18 cellular contexts compared by ENCODE assay signal in the genomic region with DNA sequence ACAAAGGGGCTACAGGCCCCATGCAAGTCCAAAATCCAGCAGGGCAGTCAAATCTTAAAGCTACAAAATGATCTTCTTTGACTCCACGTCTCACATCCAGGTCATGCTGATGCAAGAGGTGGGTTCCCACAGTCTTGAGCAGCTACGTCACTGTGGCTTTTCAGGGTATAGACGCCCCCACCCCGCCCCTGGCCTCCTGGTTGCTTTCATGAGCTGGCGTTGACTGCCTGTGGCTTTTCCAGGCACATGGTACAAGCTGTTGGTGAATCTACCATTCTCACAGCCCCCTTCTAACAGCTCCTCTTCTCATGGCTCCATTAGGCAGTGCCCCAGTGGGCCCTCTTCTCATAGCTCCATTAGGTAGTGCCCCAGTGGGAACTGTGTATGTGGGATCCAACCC. TPM values are rescaled to one million over a fixed set of nuclear protein-coding genes. Genes with fewer than 3 reads are reported as not detected.
DNase-seq lines count a peak whose midpoint lies in the region; ATAC-seq and TF ChIP-seq lines count a peak whose summit lies in the region.
"Had no signal": no experiment of that assay in that cellular context is flagged by ENCODE, and none has a peak within 500 bp of the region (broad histone marks: within the 10 kb centered on the region; RNA-seq: fewer than 3 reads in every experiment).

No MANE protein-coding gene starts in this region.

- no peak overlapping the region for H3K4me3 Mint-ChIP-seq in activated CD8-positive, alpha-beta T cell treated with anti-CD3 and anti-CD28 coated beads for 36 hours
- no peak overlapping the region for H3K4me3 Mint-ChIP-seq in activated CD8-positive, alpha-beta T cell treated with anti-CD3 and anti-CD28 coated beads, Interleukin-2, amount 10 ng/mL, durations not matched to agents 7 days and 5 days
- H3K4me3 Mint-ChIP-seq: CD4-positive, CD25-positive, alpha-beta regulatory T cell; CD8-positive, alpha-beta memory T cell had no signal

- H3K27ac Mint-ChIP-seq in activated CD8-positive, alpha-beta T cell treated with anti-CD3 and anti-CD28 coated beads for 36 hours: peak overlapping the region; percentile 74
- H3K27ac Mint-ChIP-seq in activated CD8-positive, alpha-beta T cell treated with anti-CD3 and anti-CD28 coated beads, Interleukin-2, amount 10 ng/mL, durations not matched to agents 7 days and 5 days: no peak overlapping the region
- H3K27ac Mint-ChIP-seq: CD4-positive, CD25-positive, alpha-beta regulatory T cell; CD8-positive, alpha-beta memory T cell had no signal

- H3K4me1 Mint-ChIP-seq in activated CD8-positive, alpha-beta T cell treated with anti-CD3 and anti-CD28 coated beads for 36 hours (ENCODE audit: low read depth): peaks cover 21% of the 10 kb centered on the region
- peaks cover 10% of the 10 kb centered on the region for H3K4me1 Mint-ChIP-seq in activated CD8-positive, alpha-beta T cell treated with anti-CD3 and anti-CD28 coated beads, Interleukin-2, amount 10 ng/mL, durations not matched to agents 7 days and 5 days (ENCODE audit: low read depth)

- H3K27me3 ChIP-seq in Panc1 (ENCODE audit: control insufficient read depth, insufficient read depth, low read length): no peaks in the 10 kb centered on the region
- H3K27me3 ChIP-seq in psoas muscle (ENCODE audit: insufficient read depth in 3 of 3, low read length in 2 of 3): no peaks in the 10 kb centered on the region
- H3K27me3 ChIP-seq: BE2C had no signal

- BruUV-seq in Panc1 (replicated peaks; lab: Mats Ljungman, UMichigan): no TSS peak

- no peak overlapping the region for H3K27ac ChIP-seq in Panc1 (ENCODE audit: low read length)
- no peak overlapping the region for H3K27ac ChIP-seq in psoas muscle
- H3K27ac ChIP-seq: GM23248, HL-60 had no signal

- H3K9me3 ChIP-seq in Panc1 (ENCODE audit: control insufficient read depth, insufficient read depth, low read depth, low read length) (no peaks in the 10 kb centered on the region), psoas muscle (no peaks in the 10 kb centered on the region)
- H3K9me3 ChIP-seq: BE2C, HAP-1 had no signal

- H3K36me3 ChIP-seq in Panc1 (ENCODE audit: control insufficient read depth, insufficient read depth, low read length) (no peaks in the 10 kb centered on the region), psoas muscle (ENCODE audit: insufficient read depth in 1 of 2, low read depth in 1 of 2) (peaks cover 0 to 6% of the 10 kb centered on the region in 2 donors)
- H3K36me3 ChIP-seq: BE2C, HAP-1 had no signal

- H3K36me3 Mint-ChIP-seq in activated CD8-positive, alpha-beta T cell treated with anti-CD3 and anti-CD28 coated beads for 36 hours (ENCODE audit: low read depth): peaks cover 21% of the 10 kb centered on the region
- H3K36me3 Mint-ChIP-seq in activated CD8-positive, alpha-beta T cell treated with anti-CD3 and anti-CD28 coated beads, Interleukin-2, amount 10 ng/mL, durations not matched to agents 7 days and 5 days (ENCODE audit: low read depth): peaks cover 15% of the 10 kb centered on the region

- intact Hi-C loops in activated CD8-positive, alpha-beta T cell treated with anti-CD3 and anti-CD28 coated beads for 36 hours (cut with micrococcal nuclease): no loop called here
- intact Hi-C loops in Panc1 (cut with micrococcal nuclease; ENCODE audit: unreplicated experiment): no loop called here
- intact Hi-C loops in psoas muscle (cut with DNase I): no loop called here

- H3K27me3 Mint-ChIP-seq in activated CD8-positive, alpha-beta T cell treated with anti-CD3 and anti-CD28 coated beads for 36 hours: no peaks in the 10 kb centered on the region
- no peaks in the 10 kb centered on the region for H3K27me3 Mint-ChIP-seq in activated CD8-positive, alpha-beta T cell treated with anti-CD3 and anti-CD28 coated beads, Interleukin-2, amount 10 ng/mL, durations not matched to agents 7 days and 5 days (ENCODE audit: low read depth)
- H3K27me3 Mint-ChIP-seq: CD4-positive, CD25-positive, alpha-beta regulatory T cell; CD8-positive, alpha-beta memory T cell had no signal

- 94 to 96% (median 94%) methylated on average over 5 of the region's 5 CpGs for WGBS in psoas muscle, 3 donors

- POLR2A ChIA-PET in activated CD8-positive, alpha-beta T cell treated with anti-CD3 and anti-CD28 coated beads for 36 hours (lab: Charles Lee): interaction anchor here (1.8 kb wide), 1 partner anchor 47 kb away, joined by 5 read pairs; a partner anchor contains a TSS
- POLR2A ChIA-PET in activated CD8-positive, alpha-beta T cell treated with anti-CD3 and anti-CD28 coated beads, Interleukin-2, amount 10 ng/mL, durations not matched to agents 7 days and 5 days (lab: Charles Lee): interaction anchor here (0.6 kb wide), 1 partner anchor 97 kb away, joined by 3 read pairs; no protein-coding TSS in a partner anchor
- POLR2A ChIA-PET in Panc1 (lab: Charles Lee): interaction anchor here (1.3 kb wide), 1 partner anchor 47 kb away, joined by 18 read pairs; a partner anchor contains a TSS

- in situ Hi-C loops in Panc1 (cut with HindIII; ENCODE audit: low pct_unique_long_range_greater_than_20kb, low sequenced_read_pairs): no loop called here

- no peak overlapping the region for H3K4me3 ChIP-seq in Panc1 (ENCODE audit: low read depth in 2 of 2, low read length in 2 of 2)
- H3K4me3 ChIP-seq in psoas muscle: no peak overlapping the region
- H3K4me3 ChIP-seq: GM23248, HAP-1 had no signal

- no peaks in the 10 kb centered on the region for H3K4me1 ChIP-seq in Panc1 (ENCODE audit: control insufficient read depth, insufficient read depth, low read length)
- H3K4me1 ChIP-seq in psoas muscle: no peaks in the 10 kb centered on the region
- H3K4me1 ChIP-seq: HAP-1 had no signal

- TF ChIP-seq CTCF in activated CD8-positive, alpha-beta T cell treated with anti-CD3 and anti-CD28 coated beads for 36 hours (IDR thresholded peaks at IDR 0.05): no peak
- TF ChIP-seq CTCF in Panc1 (IDR thresholded peaks at IDR 0.05) (no peak), psoas muscle (IDR thresholded peaks at IDR 0.05) (no peak)

- DNase-seq in activated CD8-positive, alpha-beta T cell treated with anti-CD3 and anti-CD28 coated beads for 36 hours: peak; percentile 62
- no peak for DNase-seq in activated CD8-positive, alpha-beta T cell treated with anti-CD3 and anti-CD28 coated beads, Interleukin-2, amount 10 ng/mL, durations not matched to agents 7 days and 5 days
- DNase-seq in stimulated activated CD8-positive, alpha-beta memory T cell treated with anti-CD3 and anti-CD28 coated beads, Interleukin-7, amount 100 ng/mL, for 4 hours (ENCODE audit: low read depth in 2 of 2): peak; percentile 14 to 47
- DNase-seq in stimulated activated CD8-positive, alpha-beta memory T cell treated with anti-CD3 and anti-CD28 coated beads, Interleukin-4, amount 100 ng/mL, for 48 hours: no peak
- no peak for DNase-seq in Panc1 (ENCODE audit: low read depth, low spot score)
- peak; percentile 2 to 11 for DNase-seq in stimulated activated CD8-positive, alpha-beta memory T cell treated with anti-CD3 and anti-CD28 coated beads, Interleukin-7, amount 100 ng/mL, for 48 hours (ENCODE audit: extremely low read depth in 1 of 2, low read depth in 1 of 2)
- no peak for DNase-seq in psoas muscle
- DNase-seq: BE2C; C1 segment of cervical spinal cord; CD4-positive, CD25-positive, alpha-beta regulatory T cell; CD8-positive, alpha-beta memory T cell; COR-L47; DMS 273 treated with DMSO at 0.1 percent for 48 hours; DMS53; GM23248 had no signal

- CTCF ChIA-PET in activated CD8-positive, alpha-beta T cell treated with anti-CD3 and anti-CD28 coated beads for 36 hours (lab: Charles Lee): interaction anchor here (0.7 to 6.2 kb wide), 5 partner anchors 10 to 142 kb away, joined by 3 to 27 read pairs (median 4); no protein-coding TSS in a partner anchor
- CTCF ChIA-PET in activated CD8-positive, alpha-beta T cell treated with anti-CD3 and anti-CD28 coated beads, Interleukin-2, amount 10 ng/mL, durations not matched to agents 7 days and 5 days (lab: Charles Lee): interaction anchor here (6.7 kb wide), 1 partner anchor 13 kb away, joined by 66 read pairs; no protein-coding TSS in a partner anchor
- CTCF ChIA-PET in Panc1 (lab: Charles Lee): no interaction called here

- peaks cover 18% of the 10 kb centered on the region for H3K9me3 Mint-ChIP-seq in activated CD8-positive, alpha-beta T cell treated with anti-CD3 and anti-CD28 coated beads for 36 hours
- H3K9me3 Mint-ChIP-seq in activated CD8-positive, alpha-beta T cell treated with anti-CD3 and anti-CD28 coated beads, Interleukin-2, amount 10 ng/mL, durations not matched to agents 7 days and 5 days (ENCODE audit: insufficient read depth): no peaks in the 10 kb centered on the region

- ATAC-seq in activated CD8-positive, alpha-beta T cell treated with anti-CD3 and anti-CD28 coated beads for 36 hours: peak; percentile 37
- ATAC-seq in activated CD8-positive, alpha-beta T cell treated with anti-CD3 and anti-CD28 coated beads, Interleukin-2, amount 10 ng/mL, durations not matched to agents 7 days and 5 days: no peak
- ATAC-seq in Panc1 (peak; percentile 24; the same call in 1 of the 2 replicates), psoas muscle (no peak), GM21529 (IDR thresholded peaks at IDR 0.05; ENCODE audit: unreplicated experiment) (no peak)

RNA-seq across cellular contexts. Expression of a gene that starts 47.0 kb away (rescaled TPM):
- total RNA-seq in activated CD8-positive, alpha-beta T cell treated with anti-CD3 and anti-CD28 coated beads for 36 hours: 1 to 10 TPM; 5.2 to 6.7 TPM
- 1 to 10 TPM; 7.4 to 7.6 TPM for total RNA-seq in activated CD8-positive, alpha-beta T cell treated with anti-CD3 and anti-CD28 coated beads, Interleukin-2, amount 10 ng/mL, durations not matched to agents 7 days and 5 days
- 58.4 TPM for total RNA-seq in Panc1 (2021; ENCODE audit: unreplicated experiment)
- 52.4 TPM for polyA plus RNA-seq in Panc1 (2012; ENCODE audit: insufficient read length)
- 1 to 10 TPM in 3 of 4 donors, under 1 TPM in 1; 0.90 to 3.9 (median 3.0) TPM for total RNA-seq in psoas muscle
- polyA plus RNA-seq in psoas muscle: 1 to 10 TPM in 1 of 3 donors, under 1 TPM in 2; 0.57 to 2.3 (median 0.90) TPM

Comparison
In these comparisons a context has a peak if more than half of its experiments do, and no peak if none do; other contexts are left out.
1. ATAC-seq: peak in activated CD8-positive, alpha-beta T cell treated with anti-CD3 and anti-CD28 coated beads for 36 hours (single experiment) and Panc1 (single experiment); none in activated CD8-positive, alpha-beta T cell treated with anti-CD3 and anti-CD28 coated beads, Interleukin-2, amount 10 ng/mL, durations not matched to agents 7 days and 5 days (single experiment), psoas muscle (0 of 4) and GM21529 (single experiment).
2. DNase-seq: peak in activated CD8-positive, alpha-beta T cell treated with anti-CD3 and anti-CD28 coated beads for 36 hours (single experiment), stimulated activated CD8-positive, alpha-beta memory T cell treated with anti-CD3 and anti-CD28 coated beads, Interleukin-7, amount 100 ng/mL, for 4 hours (2 of 2) and stimulated activated CD8-positive, alpha-beta memory T cell treated with anti-CD3 and anti-CD28 coated beads, Interleukin-7, amount 100 ng/mL, for 48 hours (2 of 2); none in activated CD8-positive, alpha-beta T cell treated with anti-CD3 and anti-CD28 coated beads, Interleukin-2, amount 10 ng/mL, durations not matched to agents 7 days and 5 days (single experiment), stimulated activated CD8-positive, alpha-beta memory T cell treated with anti-CD3 and anti-CD28 coated beads, Interleukin-4, amount 100 ng/mL, for 48 hours (single experiment), Panc1 (single experiment) and psoas muscle (0 of 2).